ENCODE assay signal across 6 cellular contexts in the genomic region with DNA sequence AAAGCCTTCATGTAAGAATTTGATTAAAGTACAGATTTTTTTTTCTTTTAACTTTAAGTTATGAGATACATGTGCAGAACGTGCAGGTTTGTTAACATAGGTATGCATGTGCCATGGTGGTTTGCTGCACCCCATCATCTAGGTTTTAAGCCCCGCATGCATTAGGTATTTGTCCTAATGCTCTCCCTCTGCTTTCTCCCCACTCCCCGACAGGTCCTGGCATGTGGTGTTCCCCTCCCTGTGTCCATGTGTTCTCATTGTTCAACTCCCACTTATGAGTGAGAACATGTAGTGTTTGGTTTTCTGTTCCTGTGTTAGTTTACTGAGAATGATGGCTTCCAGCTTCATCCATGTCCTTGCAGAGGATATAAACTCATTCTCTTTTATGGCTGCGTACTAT. TPM values are rescaled to one million over a fixed set of nuclear protein-coding genes. Genes with fewer than 3 reads are reported as not detected.
DNase-seq lines count a peak whose midpoint lies in the region; ATAC-seq and TF ChIP-seq lines count a peak whose summit lies in the region.
"Not testable (repeated sequence)": the region's sequence is repeated elsewhere in the genome, so short reads cannot be mapped to it uniquely, and the experiment has no call there.

No MANE protein-coding gene starts in this region.

- peak overlapping the region; percentile 27 for H3K27ac Mint-ChIP-seq in activated CD8-positive, alpha-beta T cell treated with anti-CD3 and anti-CD28 coated beads for 36 hours
- H3K27ac Mint-ChIP-seq in activated naive CD8-positive, alpha-beta T cell treated with anti-CD3 and anti-CD28 coated beads, Interleukin-2, amount 10 ng/mL, durations not matched to agents 7 days and 5 days = peak overlapping the region; percentile 11
- H3K27ac Mint-ChIP-seq in MCF 10A (ENCODE audit: low read depth, unreplicated experiment) (peak overlapping the region; percentile 33), endodermal cell (peak overlapping the region; percentile 60)
- peak overlapping the region; percentile 13 for H3K27ac Mint-ChIP-seq in stimulated activated effector memory CD8-positive, alpha-beta T cell treated with anti-CD3 and anti-CD28 coated beads, Interleukin-12 subunit alpha, Interleukin-12 subunit beta, amount 100 ng/mL, for 72 hours

- DNase-seq in activated CD8-positive, alpha-beta T cell treated with anti-CD3 and anti-CD28 coated beads for 36 hours; activated naive CD8-positive, alpha-beta T cell treated with anti-CD3 and anti-CD28 coated beads, Interleukin-2, amount 10 ng/mL, durations not matched to agents 7 days and 5 days; MCF 10A (ENCODE audit: unreplicated experiment); endodermal cell; epithelial cell of prostate (ENCODE audit: low read depth, low spot score); stimulated activated effector memory CD8-positive, alpha-beta T cell treated with anti-CD3 and anti-CD28 coated beads, Interleukin-12 subunit alpha, Interleukin-12 subunit beta, amount 100 ng/mL, for 72 hours (ENCODE audit: low spot score in 2 of 2): not testable (repeated sequence)

- intact Hi-C loops in activated CD8-positive, alpha-beta T cell treated with anti-CD3 and anti-CD28 coated beads for 36 hours (cut with micrococcal nuclease); MCF 10A (cut with micrococcal nuclease): not testable (repeated sequence)

- H3K4me3 ChIP-seq in endodermal cell (ENCODE audit: low read length) = not testable (repeated sequence)

- ATAC-seq in activated CD8-positive, alpha-beta T cell treated with anti-CD3 and anti-CD28 coated beads for 36 hours; activated naive CD8-positive, alpha-beta T cell treated with anti-CD3 and anti-CD28 coated beads, Interleukin-2, amount 10 ng/mL, durations not matched to agents 7 days and 5 days (ENCODE audit: low read depth); stimulated activated effector memory CD8-positive, alpha-beta T cell treated with anti-CD3 and anti-CD28 coated beads, Interleukin-12 subunit alpha, Interleukin-12 subunit beta, amount 100 ng/mL, for 72 hours: not testable (repeated sequence)

- H3K9me3 ChIP-seq in endodermal cell (ENCODE audit: control insufficient read depth, low read length) = not testable (repeated sequence)

- not testable (repeated sequence) for H3K27ac ChIP-seq in endodermal cell (ENCODE audit: low read depth, low read length)
- H3K27ac ChIP-seq in epithelial cell of prostate = peak overlapping the region; percentile 10

- H3K9me3 Mint-ChIP-seq in activated CD8-positive, alpha-beta T cell treated with anti-CD3 and anti-CD28 coated beads for 36 hours; activated naive CD8-positive, alpha-beta T cell treated with anti-CD3 and anti-CD28 coated beads, Interleukin-2, amount 10 ng/mL, durations not matched to agents 7 days and 5 days; MCF 10A (ENCODE audit: unreplicated experiment); endodermal cell; stimulated activated effector memory CD8-positive, alpha-beta T cell treated with anti-CD3 and anti-CD28 coated beads, Interleukin-12 subunit alpha, Interleukin-12 subunit beta, amount 100 ng/mL, for 72 hours: not testable (repeated sequence)

- not testable (repeated sequence) for H3K4me3 Mint-ChIP-seq in activated CD8-positive, alpha-beta T cell treated with anti-CD3 and anti-CD28 coated beads for 36 hours; activated naive CD8-positive, alpha-beta T cell treated with anti-CD3 and anti-CD28 coated beads, Interleukin-2, amount 10 ng/mL, durations not matched to agents 7 days and 5 days; MCF 10A (ENCODE audit: unreplicated experiment); endodermal cell; stimulated activated effector memory CD8-positive, alpha-beta T cell treated with anti-CD3 and anti-CD28 coated beads, Interleukin-12 subunit alpha, Interleukin-12 subunit beta, amount 100 ng/mL, for 72 hours

- H3K27me3 ChIP-seq in endodermal cell (ENCODE audit: control insufficient read depth, insufficient read depth, low read length, poor library complexity, severe bottlenecking) = not testable (repeated sequence)

- CTCF ChIA-PET in activated CD8-positive, alpha-beta T cell treated with anti-CD3 and anti-CD28 coated beads for 36 hours (lab: Charles Lee); MCF 10A (lab: Yijun Ruan, JAX): not testable (repeated sequence)

- H3K36me3 ChIP-seq in endodermal cell (ENCODE audit: control insufficient read depth, insufficient read depth, low read length) = peaks cover 97% of the 10 kb centered on the region

- POLR2A ChIA-PET in activated CD8-positive, alpha-beta T cell treated with anti-CD3 and anti-CD28 coated beads for 36 hours (lab: Charles Lee) = interaction anchor here (1.1 kb wide), 1 partner anchor 14 kb away, joined by 3 read pairs; no protein-coding TSS in a partner anchor
- POLR2A ChIA-PET in activated naive CD8-positive, alpha-beta T cell treated with anti-CD3 and anti-CD28 coated beads, Interleukin-2, amount 10 ng/mL, durations not matched to agents 7 days and 5 days (lab: Charles Lee) = not testable (repeated sequence)
- POLR2A ChIA-PET in MCF 10A (lab: Yijun Ruan, JAX) = interaction anchor here (0.7 to 2.1 kb wide), 2 partner anchors 14 to 15 kb away, joined by 3 to 5 read pairs; a partner anchor contains a TSS

- TF ChIP-seq CTCF in activated CD8-positive, alpha-beta T cell treated with anti-CD3 and anti-CD28 coated beads for 36 hours (IDR thresholded peaks at IDR 0.05); MCF 10A (IDR thresholded peaks at IDR 0.05; ENCODE audit: unreplicated experiment); endodermal cell (conservative IDR thresholded peaks at IDR 0.05): not testable (repeated sequence)

- 86 to 94% methylated on average over 2 to 4 of the region's 4 CpGs for WGBS in endodermal cell (ENCODE audit: insufficient coverage in 1 of 2, insufficient read length in 1 of 2), 2 experiments

- not testable (repeated sequence) for H3K27me3 Mint-ChIP-seq in activated CD8-positive, alpha-beta T cell treated with anti-CD3 and anti-CD28 coated beads for 36 hours; activated naive CD8-positive, alpha-beta T cell treated with anti-CD3 and anti-CD28 coated beads, Interleukin-2, amount 10 ng/mL, durations not matched to agents 7 days and 5 days; MCF 10A (ENCODE audit: insufficient read depth, unreplicated experiment); endodermal cell (ENCODE audit: insufficient read depth)

- H3K36me3 Mint-ChIP-seq in activated CD8-positive, alpha-beta T cell treated with anti-CD3 and anti-CD28 coated beads for 36 hours (ENCODE audit: low read depth) = peaks cover 47% of the 10 kb centered on the region
- peaks cover 26% of the 10 kb centered on the region for H3K36me3 Mint-ChIP-seq in activated naive CD8-positive, alpha-beta T cell treated with anti-CD3 and anti-CD28 coated beads, Interleukin-2, amount 10 ng/mL, durations not matched to agents 7 days and 5 days
- H3K36me3 Mint-ChIP-seq in MCF 10A (ENCODE audit: insufficient read depth, unreplicated experiment) = peaks cover 90% of the 10 kb centered on the region
- peaks cover 76% of the 10 kb centered on the region for H3K36me3 Mint-ChIP-seq in endodermal cell (ENCODE audit: low read depth)
- peaks cover 99% of the 10 kb centered on the region for H3K36me3 Mint-ChIP-seq in stimulated activated effector memory CD8-positive, alpha-beta T cell treated with anti-CD3 and anti-CD28 coated beads, Interleukin-12 subunit alpha, Interleukin-12 subunit beta, amount 100 ng/mL, for 72 hours

- not testable (repeated sequence) for H3K9ac ChIP-seq in endodermal cell (ENCODE audit: extremely low read depth, low read length, poor library complexity, severe bottlenecking)

- H3K4me1 ChIP-seq in endodermal cell (ENCODE audit: control insufficient read depth, insufficient read depth, low read length) = not testable (repeated sequence)

- not testable (repeated sequence) for BruUV-seq in MCF 10A (replicated peaks; lab: Mats Ljungman, UMichigan)

- H3K4me1 Mint-ChIP-seq in activated CD8-positive, alpha-beta T cell treated with anti-CD3 and anti-CD28 coated beads for 36 hours (ENCODE audit: low read depth) = peaks cover 19% of the 10 kb centered on the region
- peaks cover 10% of the 10 kb centered on the region for H3K4me1 Mint-ChIP-seq in activated naive CD8-positive, alpha-beta T cell treated with anti-CD3 and anti-CD28 coated beads, Interleukin-2, amount 10 ng/mL, durations not matched to agents 7 days and 5 days
- H3K4me1 Mint-ChIP-seq in MCF 10A (ENCODE audit: insufficient read depth, unreplicated experiment); endodermal cell; stimulated activated effector memory CD8-positive, alpha-beta T cell treated with anti-CD3 and anti-CD28 coated beads, Interleukin-12 subunit alpha, Interleukin-12 subunit beta, amount 100 ng/mL, for 72 hours: not testable (repeated sequence)

RNA-seq across cellular contexts. Expression of a gene that starts 14.5 kb away (rescaled TPM):
- 10 to 100 TPM; 61.2 to 62.1 TPM for total RNA-seq in activated CD8-positive, alpha-beta T cell treated with anti-CD3 and anti-CD28 coated beads for 36 hours
- total RNA-seq in activated naive CD8-positive, alpha-beta T cell treated with anti-CD3 and anti-CD28 coated beads, Interleukin-2, amount 10 ng/mL, durations not matched to agents 7 days and 5 days = 10 to 100 TPM; 52.4 to 52.7 TPM
- total RNA-seq in MCF 10A (2022) (47.2 and 49.0 TPM in 2 replicates), endodermal cell (10 to 100 TPM; 91.0 to 95.4 TPM)
- polyA plus RNA-seq in endodermal cell (2013, experiment 1 of 2) = 89.5 TPM
- polyA plus RNA-seq in endodermal cell (2013, experiment 2 of 2) = 95.1 TPM
